ENCODE assay signal across 1 cellular context in the genomic region with DNA sequence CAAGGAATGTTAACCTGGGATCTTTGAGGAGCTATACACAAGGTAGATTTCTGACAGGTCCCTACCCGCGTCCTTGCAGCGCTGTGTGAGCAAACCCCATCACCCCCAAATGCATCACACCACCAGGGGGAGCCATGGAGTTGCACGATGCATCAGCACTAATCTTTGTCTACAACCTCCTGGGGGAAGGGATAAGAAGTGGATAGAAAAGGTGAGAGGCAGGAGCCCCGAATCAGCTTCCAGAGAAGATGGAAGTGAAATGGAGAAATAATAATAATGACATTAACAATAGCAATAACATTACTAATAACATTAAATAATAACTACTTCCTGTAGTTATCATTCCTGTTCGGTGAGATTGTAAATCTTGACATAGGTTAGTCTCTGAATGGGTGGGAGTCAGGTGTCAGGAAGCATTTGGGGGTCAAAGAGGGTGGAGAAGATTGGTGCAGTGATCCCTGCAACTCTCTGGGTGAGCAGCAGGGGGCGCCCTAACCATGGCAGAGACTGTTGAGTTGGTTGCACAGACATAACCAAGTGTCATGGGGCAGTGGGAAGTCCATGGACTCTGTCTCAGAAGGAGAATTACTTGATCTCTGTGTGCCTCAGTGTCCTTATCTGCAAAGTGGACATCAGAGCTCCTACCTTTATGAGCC.
TF ChIP-seq lines count a peak whose summit lies in the region.

No MANE protein-coding gene starts in this region.

TF ChIP-seq in endothelial cell of umbilical vein, 7 proteins besides CTCF, POLR2A, EP300 and RAD21:
- TF ChIP-seq FOS (IDR thresholded peaks at IDR 0.05; ENCODE audit: borderline replicate concordance, insufficient read depth, low read length) (no peak), EZH2 (IDR thresholded peaks at IDR 0.05; ENCODE audit: borderline replicate concordance, low read depth, low read length, severe bottlenecking) (no peak), MYC (IDR thresholded peaks at IDR 0.05; ENCODE audit: low read depth, low read length) (no peak), JUN (IDR thresholded peaks at IDR 0.05; ENCODE audit: borderline replicate concordance, insufficient read depth, insufficient read length, low read depth) (no peak), POLR2AphosphoS5 (IDR thresholded peaks at IDR 0.05; ENCODE audit: insufficient read depth, low read depth, low read length) (no peak), GATA2 (IDR thresholded peaks at IDR 0.05; ENCODE audit: insufficient read depth, insufficient read length, low read depth, low read length) (no peak)
- TF ChIP-seq, protein P1, sequence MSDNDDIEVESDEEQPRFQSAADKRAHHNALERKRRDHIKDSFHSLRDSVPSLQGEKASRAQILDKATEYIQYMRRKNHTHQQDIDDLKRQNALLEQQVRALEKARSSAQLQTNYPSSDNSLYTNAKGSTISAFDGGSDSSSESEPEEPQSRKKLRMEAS (IDR thresholded peaks at IDR 0.05; ENCODE audit: insufficient read depth, insufficient read length), result no peak
TF ChIP-seq in endothelial cell of umbilical vein: peak in this region for 0.
